ENCODE assay signal across 10 cellular contexts in the genomic region with DNA sequence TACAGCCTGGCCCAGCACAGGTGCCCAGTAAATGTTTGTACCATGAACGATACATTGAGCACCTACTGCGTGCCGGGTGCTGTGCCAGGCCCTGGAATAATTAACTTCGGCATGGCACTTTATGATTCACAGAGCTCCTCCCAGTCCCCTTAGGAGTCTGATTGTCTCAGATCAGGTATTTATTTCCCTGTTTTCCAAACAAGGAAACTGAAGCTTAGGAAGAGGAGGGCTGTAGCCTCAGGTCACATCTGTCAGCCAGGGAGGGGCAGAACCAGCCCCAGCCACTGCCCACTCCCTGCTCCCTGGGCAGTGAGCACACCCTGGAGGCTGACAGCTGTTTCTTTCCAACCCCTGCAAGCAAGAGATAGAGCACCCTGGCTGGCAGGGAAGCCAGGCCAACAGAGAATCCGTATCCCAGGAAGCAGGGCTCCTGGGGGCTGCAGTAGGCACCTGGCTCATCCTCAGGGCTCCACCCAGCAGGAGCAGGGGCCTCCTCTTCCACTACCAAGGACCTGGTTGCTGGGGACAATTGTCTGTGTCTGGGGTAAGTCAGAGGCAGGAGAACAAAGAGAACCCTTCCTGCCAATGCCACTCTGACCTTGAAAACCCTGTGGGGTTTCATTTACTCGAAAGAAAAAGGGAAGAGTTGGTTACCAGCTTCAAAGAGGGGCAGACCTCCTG.
DNase-seq lines count a peak whose midpoint lies in the region; ATAC-seq and TF ChIP-seq lines count a peak whose summit lies in the region.
"Had no signal": no experiment of that assay in that cellular context is flagged by ENCODE, and none has a peak within 500 bp of the region (broad histone marks: within the 10 kb centered on the region; RNA-seq: fewer than 3 reads in every experiment).

No MANE protein-coding gene starts in this region.

- H3K9me3 Mint-ChIP-seq in natural killer cell treated with Interleukin-12 subunit alpha and Interleukin-12 subunit beta and Interleukin-15 and Interleukin-18, amount 100 ng/mL, for 72 hours: no peaks in the 10 kb centered on the region
- H3K9me3 Mint-ChIP-seq in activated naive CD8-positive, alpha-beta T cell treated with anti-CD3 and anti-CD28 coated beads, Interleukin-2, amount 50 U/mL, for 24 hours: no peaks in the 10 kb centered on the region
- H3K9me3 Mint-ChIP-seq: stimulated activated memory B cell treated with anti-CD40 and anti-IgM and Interleukin-4, amounts not matched to agents 10 μg/mL and 1 μg/mL and 100 μg/mL, for 72 hours had no signal

- ATAC-seq in esophagus mucosa (peak; percentile 64), HG03457 (IDR thresholded peaks at IDR 0.05; ENCODE audit: unreplicated experiment) (no peak)
- no peak for ATAC-seq in natural killer cell treated with Interleukin-12 subunit alpha and Interleukin-12 subunit beta and Interleukin-15 and Interleukin-18, amount 100 ng/mL, for 72 hours
- no peak for ATAC-seq in activated naive CD8-positive, alpha-beta T cell treated with anti-CD3 and anti-CD28 coated beads, Interleukin-2, amount 50 U/mL, for 24 hours
- ATAC-seq: stimulated activated memory B cell treated with anti-CD40 and anti-IgM and Interleukin-4, amounts not matched to agents 10 μg/mL and 1 μg/mL and 100 μg/mL, for 72 hours had no signal

- no peak overlapping the region for H3K4me3 Mint-ChIP-seq in natural killer cell treated with Interleukin-12 subunit alpha and Interleukin-12 subunit beta and Interleukin-15 and Interleukin-18, amount 100 ng/mL, for 72 hours
- no peak overlapping the region for H3K4me3 Mint-ChIP-seq in activated naive CD8-positive, alpha-beta T cell treated with anti-CD3 and anti-CD28 coated beads, Interleukin-2, amount 50 U/mL, for 24 hours
- H3K4me3 Mint-ChIP-seq: stimulated activated memory B cell treated with anti-CD40 and anti-IgM and Interleukin-4, amounts not matched to agents 10 μg/mL and 1 μg/mL and 100 μg/mL, for 72 hours had no signal

- peaks cover 20% of the 10 kb centered on the region for H3K4me1 ChIP-seq in osteoblast (ENCODE audit: insufficient read depth, low read length)

- no peaks in the 10 kb centered on the region for H3K36me3 ChIP-seq in BJ (ENCODE audit: control insufficient read depth, insufficient read depth, low read length)
- no peaks in the 10 kb centered on the region for H3K36me3 ChIP-seq in osteoblast (ENCODE audit: insufficient read depth, low read length)

- no peaks in the 10 kb centered on the region for H3K9me3 ChIP-seq in osteoblast (ENCODE audit: low read depth, low read length)

- POLR2A ChIA-PET in BJ (lab: Charles Lee): no interaction called here

- no peak overlapping the region for H3K4me2 ChIP-seq in osteoblast (ENCODE audit: insufficient read depth, low read length)

- TF ChIP-seq CTCF in BJ (IDR thresholded peaks at IDR 0.05; ENCODE audit: insufficient read depth, low read depth, low read length) (peak; percentile 12; the same call in 1 of the 2 replicates), osteoblast (IDR thresholded peaks at IDR 0.05; ENCODE audit: extremely low read depth, low read depth, low read length) (no peak)

- H3K27me3 Mint-ChIP-seq in natural killer cell treated with Interleukin-12 subunit alpha and Interleukin-12 subunit beta and Interleukin-15 and Interleukin-18, amount 100 ng/mL, for 72 hours: peaks cover 0 to 6% of the 10 kb centered on the region in 2 donors
- peaks cover 2% of the 10 kb centered on the region for H3K27me3 Mint-ChIP-seq in activated naive CD8-positive, alpha-beta T cell treated with anti-CD3 and anti-CD28 coated beads, Interleukin-2, amount 50 U/mL, for 24 hours

- H3K27me3 ChIP-seq in BJ (ENCODE audit: control insufficient read depth, insufficient read depth, low read length) (no peaks in the 10 kb centered on the region), osteoblast (ENCODE audit: insufficient read depth, low read length) (no peaks in the 10 kb centered on the region)

- peaks cover 20% of the 10 kb centered on the region for H4K20me1 ChIP-seq in osteoblast (ENCODE audit: insufficient read depth, low read length)

- H3K79me2 ChIP-seq in osteoblast (ENCODE audit: insufficient read depth, low read length): peaks cover 19% of the 10 kb centered on the region

- peaks cover 0 to 4% of the 10 kb centered on the region in 2 donors for H3K4me1 Mint-ChIP-seq in natural killer cell treated with Interleukin-12 subunit alpha and Interleukin-12 subunit beta and Interleukin-15 and Interleukin-18, amount 100 ng/mL, for 72 hours (ENCODE audit: low read depth in 2 of 2)
- H3K4me1 Mint-ChIP-seq in activated naive CD8-positive, alpha-beta T cell treated with anti-CD3 and anti-CD28 coated beads, Interleukin-2, amount 50 U/mL, for 24 hours: no peaks in the 10 kb centered on the region

- H3K27ac ChIP-seq in osteoblast (ENCODE audit: low read depth, low read length): no peak overlapping the region

- CTCF ChIA-PET in BJ (lab: Yijun Ruan, JAX): interaction anchor here (1.0 to 2.6 kb wide), 9 partner anchors 12 to 379 kb away, joined by 3 to 8 read pairs (median 3); no protein-coding TSS in a partner anchor

- H3K27ac Mint-ChIP-seq in natural killer cell treated with Interleukin-12 subunit alpha and Interleukin-12 subunit beta and Interleukin-15 and Interleukin-18, amount 100 ng/mL, for 72 hours: no peak overlapping the region
- H3K27ac Mint-ChIP-seq in activated naive CD8-positive, alpha-beta T cell treated with anti-CD3 and anti-CD28 coated beads, Interleukin-2, amount 50 U/mL, for 24 hours: no peak overlapping the region
- H3K27ac Mint-ChIP-seq: stimulated activated memory B cell treated with anti-CD40 and anti-IgM and Interleukin-4, amounts not matched to agents 10 μg/mL and 1 μg/mL and 100 μg/mL, for 72 hours had no signal

- H2AFZ ChIP-seq in osteoblast (ENCODE audit: low read length): no peak overlapping the region

- DNase-seq in BJ (ENCODE audit: low read depth) (no peak), NCI-H2029 (lab: John Stamatoyannopoulos, UW) (peak; percentile 79), osteoblast (ENCODE audit: insufficient read length, low spot score, missing footprints) (peak; percentile 69), NAMALWA (ENCODE audit: low spot score) (no peak)
- DNase-seq in natural killer cell treated with Interleukin-12 subunit alpha and Interleukin-12 subunit beta and Interleukin-15 and Interleukin-18, amount 100 ng/mL, for 72 hours (ENCODE audit: low spot score): no peak
- no peak for DNase-seq in activated naive CD8-positive, alpha-beta T cell treated with anti-CD3 and anti-CD28 coated beads, Interleukin-2, amount 50 U/mL, for 24 hours
- DNase-seq: activated effector memory CD4-positive, alpha-beta T cell treated with anti-CD3 and anti-CD28 coated beads, Interleukin-2, amount 50 U/mL, for 16 hours had no signal

- H3K4me3 ChIP-seq in BJ (ENCODE audit: low read depth, low read length) (no peak overlapping the region), osteoblast (ENCODE audit: insufficient read depth, low read length) (no peak overlapping the region)

- H3K36me3 Mint-ChIP-seq in natural killer cell treated with Interleukin-12 subunit alpha and Interleukin-12 subunit beta and Interleukin-15 and Interleukin-18, amount 100 ng/mL, for 72 hours: no peaks in the 10 kb centered on the region
- no peaks in the 10 kb centered on the region for H3K36me3 Mint-ChIP-seq in activated naive CD8-positive, alpha-beta T cell treated with anti-CD3 and anti-CD28 coated beads, Interleukin-2, amount 50 U/mL, for 24 hours (ENCODE audit: low read depth)
- H3K36me3 Mint-ChIP-seq: stimulated activated memory B cell treated with anti-CD40 and anti-IgM and Interleukin-4, amounts not matched to agents 10 μg/mL and 1 μg/mL and 100 μg/mL, for 72 hours had no signal

Comparison
In these comparisons a context has a peak if more than half of its experiments do, and no peak if none do; other contexts are left out.
1. DNase-seq: peak in NCI-H2029 (single experiment) and osteoblast (single experiment); none in BJ (single experiment), natural killer cell treated with Interleukin-12 subunit alpha and Interleukin-12 subunit beta and Interleukin-15 and Interleukin-18, amount 100 ng/mL, for 72 hours (single experiment), activated naive CD8-positive, alpha-beta T cell treated with anti-CD3 and anti-CD28 coated beads, Interleukin-2, amount 50 U/mL, for 24 hours (single experiment) and NAMALWA (single experiment).